In genomic region chr4:1170805-1171305, GRCh38 we compare ENCODE assay signal across 12 cellular contexts. TPM values are rescaled to one million over a fixed set of nuclear protein-coding genes. Genes with fewer than 3 reads are reported as not detected.
DNase-seq lines count a peak whose midpoint lies in the region; ATAC-seq and TF ChIP-seq lines count a peak whose summit lies in the region.
"Had no signal": no experiment of that assay in that cellular context is flagged by ENCODE, and none has a peak within 500 bp of the region (broad histone marks: within the 10 kb centered on the region; RNA-seq: fewer than 3 reads in every experiment).

No MANE protein-coding gene starts in this region.

- peaks cover 32% of the 10 kb centered on the region for H3K4me1 Mint-ChIP-seq in activated naive CD4-positive, alpha-beta T cell treated with anti-CD3 and anti-CD28 coated beads, Interleukin-2, amount 10 ng/mL, durations not matched to agents 7 days and 5 days
- peaks cover 21 to 29% (median 26%) of the 10 kb centered on the region in 3 donors for H3K4me1 Mint-ChIP-seq in naive B cell

- peaks cover 50% of the 10 kb centered on the region for H3K27me3 ChIP-seq in transverse colon
- H3K27me3 ChIP-seq: body of pancreas had no signal

- H3K9me3 Mint-ChIP-seq in activated naive CD4-positive, alpha-beta T cell treated with anti-CD3 and anti-CD28 coated beads, Interleukin-2, amount 10 ng/mL, durations not matched to agents 7 days and 5 days, result no peaks in the 10 kb centered on the region
- H3K9me3 Mint-ChIP-seq in naive B cell, result peaks cover 0 to 2% (median 0%) of the 10 kb centered on the region in 7 donors

- H3K4me3 ChIP-seq in choroid plexus epithelial cell (ENCODE audit: low read depth, low read length) (peak overlapping the region; percentile 78), transverse colon (peak overlapping the region; percentile 17 to 38 (median 28))
- H3K4me3 ChIP-seq: body of pancreas had no signal

- intact Hi-C loops in transverse colon (cut with DNase I; ENCODE audit: low total_unique reads), result no loop called here

- no peak for DNase-seq in activated naive CD4-positive, alpha-beta T cell treated with anti-CD3 and anti-CD28 coated beads, Interleukin-2, amount 10 ng/mL, durations not matched to agents 7 days and 5 days
- DNase-seq in activated naive CD4-positive, alpha-beta T cell treated with anti-CD3 and anti-CD28 coated beads, Interleukin-2, amount 50 U/mL, for 16 hours, result no peak
- DNase-seq in choroid plexus epithelial cell (ENCODE audit: low read depth), result no peak
- no peak for DNase-seq in naive B cell
- no peak for DNase-seq in transverse colon
- no peak for DNase-seq in AML-193 (lab: John Stamatoyannopoulos, UW)
- DNase-seq in NCI-H524 (lab: John Stamatoyannopoulos, UW), result no peak
- DNase-seq: ACHN, HCEC 1CT had no signal

- H3K27ac Mint-ChIP-seq in activated naive CD4-positive, alpha-beta T cell treated with anti-CD3 and anti-CD28 coated beads, Interleukin-2, amount 10 ng/mL, durations not matched to agents 7 days and 5 days, result no peak overlapping the region
- peak overlapping the region in 3 of 6 donors; percentile 12 to 85 (median 78) for H3K27ac Mint-ChIP-seq in naive B cell

- H3K27ac ChIP-seq in transverse colon, result peak overlapping the region in 1 of 4 donors; percentile 88
- H3K27ac ChIP-seq: body of pancreas had no signal

- peaks cover 75% of the 10 kb centered on the region for H3K27me3 Mint-ChIP-seq in activated naive CD4-positive, alpha-beta T cell treated with anti-CD3 and anti-CD28 coated beads, Interleukin-2, amount 10 ng/mL, durations not matched to agents 7 days and 5 days
- H3K27me3 Mint-ChIP-seq in naive B cell, result peaks cover 0 to 24% (median 8%) of the 10 kb centered on the region in 3 donors

- CTCF ChIA-PET in activated naive CD4-positive, alpha-beta T cell treated with anti-CD3 and anti-CD28 coated beads, Interleukin-2, amount 10 ng/mL, durations not matched to agents 7 days and 5 days (lab: Charles Lee), result interaction anchor here (0.8 kb wide), 1 partner anchor 15 kb away, joined by 3 read pairs; no protein-coding TSS in a partner anchor

- no peaks in the 10 kb centered on the region for H3K36me3 ChIP-seq in transverse colon

- TF ChIP-seq POLR2A in transverse colon (IDR thresholded peaks at IDR 0.05), result no peak

- H3K4me1 ChIP-seq in transverse colon, result peaks cover 5 to 36% (median 31%) of the 10 kb centered on the region in 4 donors

- 39% methylated on average over 42 of the region's 50 CpGs; no CpG with 5 or more reads in 1 of the 2 donors for WGBS in transverse colon (ENCODE audit: low coverage in 1 of 2), 2 donors

- no peaks in the 10 kb centered on the region for H3K36me3 Mint-ChIP-seq in activated naive CD4-positive, alpha-beta T cell treated with anti-CD3 and anti-CD28 coated beads, Interleukin-2, amount 10 ng/mL, durations not matched to agents 7 days and 5 days
- H3K36me3 Mint-ChIP-seq in naive B cell, result no peaks in the 10 kb centered on the region

- in situ Hi-C loops in transverse colon (cut with MboI; ENCODE audit: low pct_ligation_motif_present in 1 of 4, low pct_unique_long_range_greater_than_20kb in 1 of 4, low sequenced_read_pairs in 3 of 4), result loop anchor here in 2 of 4 donors (25.0 kb wide), 1 partner anchor 91 kb away; no protein-coding TSS in a partner anchor

- TF ChIP-seq EP300 in transverse colon (IDR thresholded peaks at IDR 0.05; ENCODE audit: low read depth), result no peak

- peak overlapping the region; percentile 32 for H3K4me3 Mint-ChIP-seq in activated naive CD4-positive, alpha-beta T cell treated with anti-CD3 and anti-CD28 coated beads, Interleukin-2, amount 10 ng/mL, durations not matched to agents 7 days and 5 days
- H3K4me3 Mint-ChIP-seq in naive B cell, result peak overlapping the region; percentile 78 to 90 (median 81)

- ATAC-seq in naive B cell (ENCODE audit: low read depth in 2 of 2) (no peak), esophagus mucosa (no peak)
- ATAC-seq: body of pancreas had no signal

- no peak for TF ChIP-seq CTCF in choroid plexus epithelial cell (conservative IDR thresholded peaks at IDR 0.05; ENCODE audit: low read depth, low read length)
- no peak for TF ChIP-seq CTCF in transverse colon (IDR thresholded peaks at IDR 0.05)

- H3K9me3 ChIP-seq in transverse colon, result no peaks in the 10 kb centered on the region
- H3K9me3 ChIP-seq: body of pancreas had no signal

RNA-seq across cellular contexts. Expression of gene SPON2, which starts 1.5 kb away (rescaled TPM):
- 1 to 10 TPM in 5 of 6 donors, under 1 TPM in 1; 0.56 to 4.1 (median 1.5) TPM for polyA plus RNA-seq in naive B cell (ENCODE audit: low read depth in 6 of 6)
- total RNA-seq in transverse colon, result 100 to 1,000 TPM in 1 of 4 donors, 10 to 100 TPM in 3; 45.4 to 127 (median 53.1) TPM
- 9.4 TPM for total RNA-seq in esophagus mucosa
- total RNA-seq: G401 had no signal

RNA-seq across cellular contexts. Expression of gene RNF212, which starts 57.5 kb away (rescaled TPM):
- polyA plus RNA-seq in naive B cell (ENCODE audit: low read depth in 6 of 6), result 10 to 100 TPM in 1 of 6 donors, 1 to 10 TPM in 4, under 1 TPM in 1; 0.79 to 11.6 (median 2.0) TPM
- 1 to 10 TPM in 2 of 4 donors, not detected in 2; 2.5 to 9.1 TPM for total RNA-seq in transverse colon
- total RNA-seq in esophagus mucosa, result 1.4 TPM
- total RNA-seq: G401 had no signal
